In the genomic region with DNA sequence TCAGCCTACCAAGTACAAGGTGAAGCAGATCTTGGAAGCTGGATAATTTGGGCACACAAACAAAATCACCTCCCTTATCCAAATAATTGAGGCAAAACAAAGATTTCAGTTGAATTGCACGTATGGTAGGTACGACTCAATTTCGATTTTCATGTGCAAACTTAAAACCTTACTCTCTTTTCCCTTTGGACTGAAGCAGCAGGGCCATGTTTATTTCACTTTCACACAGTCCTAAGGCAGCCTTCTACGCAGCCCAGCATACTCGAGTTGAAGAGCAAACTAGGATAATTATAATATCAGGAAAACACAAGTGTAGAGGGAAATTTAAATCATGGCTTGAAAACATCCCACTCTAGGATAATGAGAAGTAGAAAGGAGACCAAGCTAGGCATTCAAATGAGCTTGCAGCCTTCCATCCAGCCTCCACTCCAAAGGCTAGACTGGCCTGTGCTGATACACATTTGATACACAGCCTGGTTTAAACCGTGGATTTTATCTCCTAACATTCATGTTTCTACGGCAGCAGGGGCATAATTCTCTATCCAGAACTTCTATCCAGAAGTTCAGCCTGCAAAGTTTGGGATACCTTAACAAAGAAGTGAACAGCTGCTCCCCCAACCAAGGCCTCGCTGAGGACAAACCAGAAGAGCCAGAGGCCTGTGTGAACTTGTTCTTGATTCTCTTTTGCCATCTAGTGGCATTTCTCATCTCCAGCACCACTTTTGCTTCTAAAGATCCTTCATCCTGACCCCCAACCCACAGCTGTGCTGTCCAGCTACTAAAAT, we compare ENCODE assay signal across 1 cellular context.
TF ChIP-seq lines count a peak whose summit lies in the region.

No MANE protein-coding gene starts in this region.

TF ChIP-seq in H1, 55 proteins besides CTCF, POLR2A, EP300 and RAD21:
- TF ChIP-seq SRF (IDR thresholded peaks at IDR 0.05; ENCODE audit: low read depth, low read length) (no peak), SIN3A (conservative IDR thresholded peaks at IDR 0.05 in 1 of 2, IDR thresholded peaks at IDR 0.05 in 1 of 2; ENCODE audit: low read depth in 1 of 2, low read length in 2 of 2) (0 out of 4 replicates have a peak, but pooled peaks of 1 of the 2 experiments have one; percentile 32)
TF ChIP-seq in H1: peak in this region for 1.
